In the genomic region with DNA sequence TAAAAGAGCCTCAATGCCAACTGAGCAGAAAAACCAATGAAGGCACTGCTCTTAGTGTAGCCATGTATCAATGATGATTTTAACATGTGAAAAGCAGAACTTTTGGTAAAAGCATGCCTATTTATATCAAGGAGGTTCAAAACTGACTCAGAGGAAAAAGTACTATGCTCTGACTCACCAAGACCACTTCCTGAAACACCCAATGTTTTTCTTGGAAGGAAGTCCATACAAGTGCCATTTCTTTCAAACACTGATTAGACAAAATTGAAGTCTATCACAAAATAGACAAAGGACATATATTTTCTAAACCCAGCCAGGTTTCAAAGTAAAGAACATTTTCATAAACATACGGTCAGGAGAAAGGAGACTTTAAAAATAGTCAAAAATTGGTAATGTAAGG, we compare ENCODE assay signal across 8 cellular contexts.
A peak's percentile ranks its signal among the peaks of the same experiment; 100 is the strongest.
DNase-seq lines count a peak whose midpoint lies in the region; ATAC-seq and TF ChIP-seq lines count a peak whose summit lies in the region.

No MANE protein-coding gene starts in this region.

- H3K36me3 ChIP-seq in adipocyte (ENCODE audit: control insufficient read depth, insufficient read depth, low read length, severe bottlenecking) (no peaks in the 10 kb centered on the region), BE2C (no peaks in the 10 kb centered on the region)

- peak overlapping the region; percentile 78 for H3K9ac ChIP-seq in adipocyte (ENCODE audit: low read length)

- no peaks in the 10 kb centered on the region for H3K9me3 ChIP-seq in adipocyte (ENCODE audit: control insufficient read depth, low read length)
- no peaks in the 10 kb centered on the region for H3K9me3 ChIP-seq in BE2C

- DNase-seq in ACHN (peak; percentile 96), HPDE6-E6E7 (ENCODE audit: extremely low spot score) (peak; percentile 48), adipocyte (ENCODE audit: low read depth) (peak; percentile 86), kidney glomerular epithelial cell (lab: John Stamatoyannopoulos, UW) (peak; percentile 92), NCI-H1092 treated with DMSO at 0.1 percent for 48 hours (lab: John Stamatoyannopoulos, UW) (no peak), HuH-7.5 (ENCODE audit: low spot score) (no peak), BE2C (no peak)

- H3K4me3 ChIP-seq in adipocyte (ENCODE audit: low read length) (peak overlapping the region; percentile 69), BE2C (ENCODE audit: low read depth, low read length) (no peak overlapping the region)

- no peak for TF ChIP-seq CTCF in BE2C (IDR thresholded peaks at IDR 0.05; ENCODE audit: low read depth, low read length)

- H3K4me1 ChIP-seq in adipocyte (ENCODE audit: control insufficient read depth, insufficient read depth, low read length), result peaks cover 72% of the 10 kb centered on the region
- no peaks in the 10 kb centered on the region for H3K4me1 ChIP-seq in BE2C

- in situ Hi-C loops in ACHN (cut with HindIII; ENCODE audit: low pct_ligation_motif_present, low pct_unique_long_range_greater_than_20kb, low sequenced_read_pairs), result no loop called here

- no peaks in the 10 kb centered on the region for H3K27me3 ChIP-seq in adipocyte (replicated peaks; ENCODE audit: control insufficient read depth, insufficient read depth, low read length)
- no peaks in the 10 kb centered on the region for H3K27me3 ChIP-seq in BE2C

- peak; percentile 63 for ATAC-seq in GM19035 (IDR thresholded peaks at IDR 0.05; ENCODE audit: unreplicated experiment)

Comparison
In these comparisons a context has a peak if more than half of its experiments do, and no peak if none do; other contexts are left out.
1. DNase-seq: peak in ACHN (single experiment), HPDE6-E6E7 (single experiment), adipocyte (single experiment) and kidney glomerular epithelial cell (single experiment); none in NCI-H1092 treated with DMSO at 0.1 percent for 48 hours (single experiment), HuH-7.5 (single experiment) and BE2C (single experiment).